ENCODE assay signal across 24 cellular contexts in genomic region chr4:119564106-119564505, GRCh38.
"Had no signal": no experiment of that assay in that cellular context is flagged by ENCODE, and none has a peak within 500 bp of the region (broad histone marks: within the 10 kb centered on the region; RNA-seq: fewer than 3 reads in every experiment).

No MANE protein-coding gene starts in this region.

- DNase-seq: dermis blood vessel endothelial cell; effector memory CD4-positive, alpha-beta T cell; foreskin keratinocyte; glutamatergic neuron; heart right ventricle; hippocampal formation; left ventricle myocardium superior; lower lobe of right lung; naive thymus-derived CD8-positive, alpha-beta T cell; nephron progenitor cell; nucleus accumbens; sigmoid colon; stimulated activated CD4-positive, alpha-beta T cell treated with anti-CD3 and anti-CD28 coated beads, Interleukin-2, amount 100 ng/mL, for 24 hours; stimulated activated CD4-positive, alpha-beta T cell treated with anti-CD3 and anti-CD28 coated beads, Interleukin-4, amount 100 ng/mL, for 4 hours; stimulated activated naive B cell treated with anti-CD40 and anti-IgM and Interleukin-4, amounts not matched to agents 10 μg/mL and 1 μg/mL and 100 μg/mL, for 72 hours; upper lobe of left lung had no signal

- FAIRE-seq: endothelial cell of umbilical vein, urothelium cell line had no signal

- H3K27me3 ChIP-seq: esophagus muscularis mucosa, foreskin keratinocyte, heart right ventricle, right atrium auricular region, sigmoid colon, tibial nerve, upper lobe of left lung had no signal

- H3K4me1 ChIP-seq: foreskin keratinocyte, heart right ventricle, lower lobe of right lung, prostate gland, right atrium auricular region, tibial nerve had no signal

- H3K27ac ChIP-seq: coronary artery, esophagus muscularis mucosa, foreskin keratinocyte, heart right ventricle, lower lobe of right lung, prostate gland, right atrium auricular region, sigmoid colon, thoracic aorta, tibial nerve, upper lobe of left lung had no signal

- H3K9me3 ChIP-seq: prostate gland had no signal

- H3K36me3 ChIP-seq: prostate gland had no signal

- H3K4me3 ChIP-seq: coronary artery, esophagus muscularis mucosa, heart right ventricle, lower lobe of right lung, prostate gland, right atrium auricular region, sigmoid colon, thoracic aorta, tibial nerve, upper lobe of left lung had no signal
